In genomic region chr12:96136720-96137378, GRCh38 we compare ENCODE assay signal across 12 cellular contexts. TPM values are rescaled to one million over a fixed set of nuclear protein-coding genes. Genes with fewer than 3 reads are reported as not detected.
A peak's percentile ranks its signal among the peaks of the same experiment; 100 is the strongest.
DNase-seq lines count a peak whose midpoint lies in the region; ATAC-seq lines count a peak whose summit lies in the region.
"Had no signal": no experiment of that assay in that cellular context is flagged by ENCODE, and none has a peak within 500 bp of the region (broad histone marks: within the 10 kb centered on the region; RNA-seq: fewer than 3 reads in every experiment).

No MANE protein-coding gene starts in this region.

- H3K9ac ChIP-seq in BLaER1 treated with 17β-estradiol and CSF1 and Interleukin-3, amounts not matched to agents 10 nM and 100 nM = peak overlapping the region in 1 of 11 experiments; percentile 24; a peak in 1 of 22 replicates

- peaks cover 0 to 6% (median 0%) of the 10 kb centered on the region in 5 donors for H3K27me3 Mint-ChIP-seq in naive thymus-derived CD4-positive, alpha-beta T cell

- peaks cover under 1 to 17% (median 9%) of the 10 kb centered on the region in 7 donors for H3K4me1 Mint-ChIP-seq in naive thymus-derived CD4-positive, alpha-beta T cell

- POLR2A ChIA-PET in naive thymus-derived CD4-positive, alpha-beta T cell (lab: Charles Lee) = interaction anchor here (0.9 to 1.2 kb wide), 2 partner anchors 14 to 40 kb away, joined by 3 to 4 read pairs; no protein-coding TSS in a partner anchor

- H3K4me2 ChIP-seq in BLaER1 treated with 17β-estradiol and CSF1 and Interleukin-3, amounts not matched to agents 10 nM and 100 nM = peak overlapping the region; percentile 6 to 81 (median 67); a peak in 19 of 22 replicates

- CTCF ChIA-PET in naive thymus-derived CD4-positive, alpha-beta T cell (lab: Charles Lee) = interaction anchor here (0.7 to 1.0 kb wide), 2 partner anchors 75 to 78 kb away, joined by 3 read pairs; no protein-coding TSS in a partner anchor

- DNase-seq in Kasumi-1 (lab: John Stamatoyannopoulos, UW) = peak; percentile 55 to 67
- peak; percentile 30 for DNase-seq in amniotic epithelial cell (ENCODE audit: low read depth)
- no peak for DNase-seq in naive thymus-derived CD4-positive, alpha-beta T cell
- DNase-seq in COR-L47 (lab: John Stamatoyannopoulos, UW) = no peak
- no peak for DNase-seq in substantia nigra (lab: John Stamatoyannopoulos, UW)
- no peak for DNase-seq in germinal center (ENCODE audit: low spot score)
- DNase-seq in NCI-H510A treated with DMSO at 0.1 percent for 48 hours (lab: John Stamatoyannopoulos, UW) = no peak
- DNase-seq: natural killer cell, small intestine had no signal

- no peaks in the 10 kb centered on the region for H4K20me1 ChIP-seq in BLaER1 treated with 17β-estradiol and CSF1 and Interleukin-3, amounts not matched to agents 10 nM and 100 nM

- H3K4me3 Mint-ChIP-seq in naive thymus-derived CD4-positive, alpha-beta T cell = no peak overlapping the region
- H3K4me3 Mint-ChIP-seq: natural killer cell; T-helper 2 cell treated with Interferon-gamma antibody and Interleukin-4, amounts not matched to agents 5 μg/mL and 100 μg/mL, for 36 hours had no signal

- H3K9me3 Mint-ChIP-seq in naive thymus-derived CD4-positive, alpha-beta T cell = peaks cover 0 to 2% (median 0%) of the 10 kb centered on the region in 11 donors
- H3K9me3 Mint-ChIP-seq: natural killer cell had no signal

- no peak overlapping the region for H3K4me3 ChIP-seq in BLaER1 treated with 17β-estradiol and CSF1 and Interleukin-3, amounts not matched to agents 10 nM and 100 nM
- no peak overlapping the region for H3K4me3 ChIP-seq in naive thymus-derived CD4-positive, alpha-beta T cell (ENCODE audit: low read length)
- H3K4me3 ChIP-seq: cardiac muscle cell had no signal

- peak; percentile 18 for ATAC-seq in naive thymus-derived CD4-positive, alpha-beta T cell
- ATAC-seq: natural killer cell had no signal

- peaks cover 0 to 15% (median 0%) of the 10 kb centered on the region in 11 experiments; a peak in 3 of 22 replicates for H3K9me3 ChIP-seq in BLaER1 treated with 17β-estradiol and CSF1 and Interleukin-3, amounts not matched to agents 10 nM and 100 nM (replicated peaks in 1 of 11)
- H3K9me3 ChIP-seq in naive thymus-derived CD4-positive, alpha-beta T cell (ENCODE audit: control insufficient read depth in 2 of 3, low read length in 3 of 3) = no peaks in the 10 kb centered on the region

- peaks cover 0 to 1% (median 0%) of the 10 kb centered on the region in 11 experiments; a peak in 1 of 22 replicates for H3K27me3 ChIP-seq in BLaER1 treated with 17β-estradiol and CSF1 and Interleukin-3, amounts not matched to agents 10 nM and 100 nM
- H3K27me3 ChIP-seq in naive thymus-derived CD4-positive, alpha-beta T cell (ENCODE audit: control insufficient read depth in 2 of 2, insufficient read depth in 2 of 2, low read length in 2 of 2) = peaks cover 0 to 5% of the 10 kb centered on the region in 2 donors
- H3K27me3 ChIP-seq: cardiac muscle cell had no signal

- peaks cover 33 to 66% (median 59%) of the 10 kb centered on the region in 10 experiments for H3K4me1 ChIP-seq in BLaER1 treated with 17β-estradiol and CSF1 and Interleukin-3, amounts not matched to agents 10 nM and 100 nM
- no peaks in the 10 kb centered on the region for H3K4me1 ChIP-seq in naive thymus-derived CD4-positive, alpha-beta T cell (ENCODE audit: control insufficient read depth in 2 of 2, insufficient read depth in 2 of 2, low read length in 2 of 2)

- H3K36me3 Mint-ChIP-seq in naive thymus-derived CD4-positive, alpha-beta T cell = peaks cover 0 to 6% (median 0%) of the 10 kb centered on the region in 5 donors
- H3K36me3 Mint-ChIP-seq: natural killer cell had no signal

- peak overlapping the region in 2 of 9 donors; percentile 5 to 43 for H3K27ac Mint-ChIP-seq in naive thymus-derived CD4-positive, alpha-beta T cell
- H3K27ac Mint-ChIP-seq: natural killer cell; T-helper 2 cell treated with Interferon-gamma antibody and Interleukin-4, amounts not matched to agents 5 μg/mL and 100 μg/mL, for 36 hours had no signal

- H3K27ac ChIP-seq in BLaER1 treated with 17β-estradiol and CSF1 and Interleukin-3, amounts not matched to agents 10 nM and 100 nM = peak overlapping the region in 5 of 11 experiments; percentile 0 to 57 (median 44); a peak in 9 of 22 replicates
- H3K27ac ChIP-seq in naive thymus-derived CD4-positive, alpha-beta T cell (ENCODE audit: low read depth, low read length) = no peak overlapping the region
- no peak overlapping the region for H3K27ac ChIP-seq in substantia nigra (ENCODE audit: low read depth, low read length, poor library complexity, severe bottlenecking)
- H3K27ac ChIP-seq: cardiac muscle cell had no signal

- intact Hi-C loops in naive thymus-derived CD4-positive, alpha-beta T cell (cut with micrococcal nuclease) = loop anchor here in 1 of 2 donors (1.0 kb wide), 1 partner anchor 78 kb away; no protein-coding TSS in a partner anchor

- H3K36me3 ChIP-seq in BLaER1 treated with 17β-estradiol and CSF1 and Interleukin-3, amounts not matched to agents 10 nM and 100 nM = no peaks in the 10 kb centered on the region
- no peaks in the 10 kb centered on the region for H3K36me3 ChIP-seq in naive thymus-derived CD4-positive, alpha-beta T cell (ENCODE audit: control insufficient read depth in 2 of 3, insufficient read depth in 3 of 3, low read length in 3 of 3)
- H3K36me3 ChIP-seq: cardiac muscle cell had no signal

RNA-seq across cellular contexts. Expression of gene ELK3, which starts 57.3 kb away (rescaled TPM):
- total RNA-seq in naive thymus-derived CD4-positive, alpha-beta T cell = 10 to 100 TPM; 24.9 to 52.3 (median 34.7) TPM
- polyA plus RNA-seq in naive thymus-derived CD4-positive, alpha-beta T cell = 10 to 100 TPM; 16.8 to 22.1 TPM

Comparison
In these comparisons a context has a peak if more than half of its experiments do, and no peak if none do; other contexts are left out.
1. DNase-seq: peak in Kasumi-1 (2 of 2) and amniotic epithelial cell (single experiment); none in naive thymus-derived CD4-positive, alpha-beta T cell (0 of 9), COR-L47 (single experiment), substantia nigra (0 of 49), germinal center (single experiment) and NCI-H510A treated with DMSO at 0.1 percent for 48 hours (single experiment).